Comparison of ENCODE assay signal across 26 cellular contexts in genomic region chr9:124409410-124409809, GRCh38. TPM values are rescaled to one million over a fixed set of nuclear protein-coding genes. Genes with fewer than 3 reads are reported as not detected.
"Had no signal": no experiment of that assay in that cellular context is flagged by ENCODE, and none has a peak within 500 bp of the region (broad histone marks: within the 10 kb centered on the region; RNA-seq: fewer than 3 reads in every experiment).

No MANE protein-coding gene starts in this region.

- FAIRE-seq: endometrium had no signal

- H3K27ac ChIP-seq: brain microvascular endothelial cell, colonic mucosa, esophagus squamous epithelium, right atrium auricular region, skin epidermis, vagina had no signal

- H3K4me3 ChIP-seq: colonic mucosa, esophagus squamous epithelium, lung, right atrium auricular region, skin epidermis, vagina had no signal

- DNase-seq: activated CD4-positive, alpha-beta memory T cell treated with anti-CD3 and anti-CD28 coated beads, Interleukin-2, amount 10 ng/mL, durations not matched to agents 7 days and 5 days; activated CD4-positive, alpha-beta T cell treated with anti-CD3 and anti-CD28 coated beads for 48 hours; activated CD4-positive, CD25-positive, alpha-beta regulatory T cell; activated CD8-positive, alpha-beta memory T cell treated with anti-CD3 and anti-CD28 coated beads, Interleukin-2, amount 10 ng/mL, durations not matched to agents 7 days and 5 days; activated naive CD4-positive, alpha-beta T cell; activated naive CD8-positive, alpha-beta T cell treated with anti-CD3 and anti-CD28 coated beads for 36 hours; anterior cingulate cortex; brain microvascular endothelial cell; central memory CD4-positive, alpha-beta T cell; colonic mucosa; esophagus squamous epithelium; immature natural killer cell; stimulated activated CD4-positive, alpha-beta T cell treated with anti-CD3 and anti-CD28 coated beads, Interleukin-15, amount 100 ng/mL, for 24 hours; stimulated activated CD4-positive, alpha-beta T cell treated with anti-CD3 and anti-CD28 coated beads, Interleukin-2, amount 100 ng/mL, for 48 hours; stimulated activated naive CD8-positive, alpha-beta T cell treated with anti-CD3 and anti-CD28 coated beads, Interleukin-15, amount 100 ng/mL, for 72 hours; T1000; trophoblast cell had no signal

- H3K9me3 ChIP-seq: colonic mucosa, esophagus squamous epithelium, right atrium auricular region, vagina had no signal

- H3K4me1 ChIP-seq: colonic mucosa had no signal

- H3K27me3 ChIP-seq: brain microvascular endothelial cell, colonic mucosa, esophagus squamous epithelium, right atrium auricular region, vagina had no signal

RNA-seq across cellular contexts. Expression of gene ADGRD2, which starts 40.8 kb away (rescaled TPM):
- total RNA-seq: activated CD4-positive, alpha-beta memory T cell treated with anti-CD3 and anti-CD28 coated beads, Interleukin-2, amount 10 ng/mL, durations not matched to agents 7 days and 5 days; activated CD8-positive, alpha-beta memory T cell treated with anti-CD3 and anti-CD28 coated beads, Interleukin-2, amount 10 ng/mL, durations not matched to agents 7 days and 5 days; activated naive CD8-positive, alpha-beta T cell treated with anti-CD3 and anti-CD28 coated beads for 36 hours; colonic mucosa; lung; omental fat pad; progenitor cell of endocrine pancreas; right atrium auricular region; T-helper 1 cell treated with Interleukin-12 subunit alpha and Interleukin-12 subunit beta and Interleukin-4 antibody, amounts not matched to agents 30 ng/mL and 1 ng/mL, for 36 hours had no signal
- polyA plus RNA-seq: immature natural killer cell, lung, neural cell had no signal
